ENCODE assay signal across 12 cellular contexts in genomic region chr2:148603562-148603920, GRCh38. TPM values are rescaled to one million over a fixed set of nuclear protein-coding genes. Genes with fewer than 3 reads are reported as not detected.
A peak's percentile ranks its signal among the peaks of the same experiment; 100 is the strongest.
DNase-seq lines count a peak whose midpoint lies in the region; ATAC-seq and TF ChIP-seq lines count a peak whose summit lies in the region.
"Had no signal": no experiment of that assay in that cellular context is flagged by ENCODE, and none has a peak within 500 bp of the region (broad histone marks: within the 10 kb centered on the region; RNA-seq: fewer than 3 reads in every experiment).

No MANE protein-coding gene starts in this region.

- TF ChIP-seq POLR2A in adrenal gland (IDR thresholded peaks at IDR 0.05) (no peak), Peyer's patch (IDR thresholded peaks at IDR 0.05) (no peak)

- H3K4me1 ChIP-seq in adrenal gland (replicated peaks in 1 of 2) (no peaks in the 10 kb centered on the region), Peyer's patch (no peaks in the 10 kb centered on the region)

- H3K4me1 Mint-ChIP-seq in activated CD4-positive, alpha-beta memory T cell treated with anti-CD3 and anti-CD28 coated beads, Interleukin-2, amount 10 ng/mL, durations not matched to agents 7 days and 5 days = peaks cover 13% of the 10 kb centered on the region
- H3K4me1 Mint-ChIP-seq: nephron had no signal

- H3K27ac ChIP-seq in adrenal gland (no peak overlapping the region), Peyer's patch (no peak overlapping the region)

- peaks cover 36% of the 10 kb centered on the region for H3K27me3 Mint-ChIP-seq in activated CD4-positive, alpha-beta memory T cell treated with anti-CD3 and anti-CD28 coated beads, Interleukin-2, amount 10 ng/mL, durations not matched to agents 7 days and 5 days

- CTCF ChIA-PET in activated CD4-positive, alpha-beta memory T cell treated with anti-CD3 and anti-CD28 coated beads, Interleukin-2, amount 10 ng/mL, durations not matched to agents 7 days and 5 days (lab: Charles Lee) = no interaction called here

- peak overlapping the region; percentile 31 for H3K4me3 Mint-ChIP-seq in activated CD4-positive, alpha-beta memory T cell treated with anti-CD3 and anti-CD28 coated beads, Interleukin-2, amount 10 ng/mL, durations not matched to agents 7 days and 5 days
- H3K4me3 Mint-ChIP-seq: nephron had no signal

- H3K36me3 ChIP-seq in adrenal gland (replicated peaks in 1 of 2) (no peaks in the 10 kb centered on the region), Peyer's patch (no peaks in the 10 kb centered on the region)

- H3K27me3 ChIP-seq in adrenal gland = no peaks in the 10 kb centered on the region
- no peaks in the 10 kb centered on the region for H3K27me3 ChIP-seq in Peyer's patch

- TF ChIP-seq CTCF in adrenal gland (IDR thresholded peaks at IDR 0.05) = no peak
- TF ChIP-seq CTCF in Peyer's patch (IDR thresholded peaks at IDR 0.05) = no peak

- H3K9me3 ChIP-seq in adrenal gland (replicated peaks in 1 of 3) (no peaks in the 10 kb centered on the region), Peyer's patch (peaks cover 0 to 3% (median 0%) of the 10 kb centered on the region in 4 donors)

- H3K4me3 ChIP-seq in adrenal gland = no peak overlapping the region
- H3K4me3 ChIP-seq in Peyer's patch = no peak overlapping the region

- DNase-seq in activated CD4-positive, alpha-beta memory T cell treated with anti-CD3 and anti-CD28 coated beads, Interleukin-2, amount 10 ng/mL, durations not matched to agents 7 days and 5 days = peak; percentile 22
- DNase-seq in adrenal gland (no peak), DMS53 (lab: John Stamatoyannopoulos, UW) (no peak), DMS53 treated with DMSO at 0.1 percent for 48 hours (lab: John Stamatoyannopoulos, UW; ENCODE audit: unreplicated experiment) (no peak), Peyer's patch (no peak)
- DNase-seq: activated gamma-delta T cell treated with Interleukin-2 at 50 U/mL for 16 hours, EL, NCI-H226 had no signal

- peak; percentile 99 for ATAC-seq in GM18517 (IDR thresholded peaks at IDR 0.05; ENCODE audit: unreplicated experiment)
- peak; percentile 98 for ATAC-seq in GM19438 (IDR thresholded peaks at IDR 0.05; ENCODE audit: low read depth, unreplicated experiment)
- ATAC-seq in HG02970 (IDR thresholded peaks at IDR 0.05; ENCODE audit: low FRiP score, unreplicated experiment) = peak; percentile 89

- peaks cover 4% of the 10 kb centered on the region for H3K36me3 Mint-ChIP-seq in activated CD4-positive, alpha-beta memory T cell treated with anti-CD3 and anti-CD28 coated beads, Interleukin-2, amount 10 ng/mL, durations not matched to agents 7 days and 5 days (ENCODE audit: low read depth)

- 53 to 64% (median 58%) methylated on average over 3 of the region's 3 CpGs for WGBS in adrenal gland, 4 donors

- H3K27ac Mint-ChIP-seq in activated CD4-positive, alpha-beta memory T cell treated with anti-CD3 and anti-CD28 coated beads, Interleukin-2, amount 10 ng/mL, durations not matched to agents 7 days and 5 days = peak overlapping the region; percentile 23
- H3K27ac Mint-ChIP-seq: nephron had no signal

- POLR2A ChIA-PET in activated CD4-positive, alpha-beta memory T cell treated with anti-CD3 and anti-CD28 coated beads, Interleukin-2, amount 10 ng/mL, durations not matched to agents 7 days and 5 days (lab: Charles Lee) = interaction anchor here (1.2 to 2.2 kb wide), 3 partner anchors 11 to 582 kb away, joined by 3 to 13 read pairs (median 5); partner anchors contain the start of gene EPC2

- intact Hi-C loops in adrenal gland (cut with DNase I) = no loop called here

- peaks cover 6% of the 10 kb centered on the region for H3K9me3 Mint-ChIP-seq in activated CD4-positive, alpha-beta memory T cell treated with anti-CD3 and anti-CD28 coated beads, Interleukin-2, amount 10 ng/mL, durations not matched to agents 7 days and 5 days

RNA-seq across cellular contexts. Expression of gene EPC2, which starts 41.0 kb away (rescaled TPM):
- 10 to 100 TPM; 26.5 to 28.0 TPM for total RNA-seq in activated CD4-positive, alpha-beta memory T cell treated with anti-CD3 and anti-CD28 coated beads, Interleukin-2, amount 10 ng/mL, durations not matched to agents 7 days and 5 days
- 10 to 100 TPM; 17.6 to 57.4 (median 36.6) TPM for total RNA-seq in adrenal gland
- polyA plus RNA-seq in adrenal gland = 10 to 100 TPM in 1 of 3 donors, 1 to 10 TPM in 2; 8.0 to 23.9 (median 8.3) TPM
- 10 to 100 TPM; 22.6 to 70.1 (median 28.3) TPM for total RNA-seq in Peyer's patch
